In the genomic region with DNA sequence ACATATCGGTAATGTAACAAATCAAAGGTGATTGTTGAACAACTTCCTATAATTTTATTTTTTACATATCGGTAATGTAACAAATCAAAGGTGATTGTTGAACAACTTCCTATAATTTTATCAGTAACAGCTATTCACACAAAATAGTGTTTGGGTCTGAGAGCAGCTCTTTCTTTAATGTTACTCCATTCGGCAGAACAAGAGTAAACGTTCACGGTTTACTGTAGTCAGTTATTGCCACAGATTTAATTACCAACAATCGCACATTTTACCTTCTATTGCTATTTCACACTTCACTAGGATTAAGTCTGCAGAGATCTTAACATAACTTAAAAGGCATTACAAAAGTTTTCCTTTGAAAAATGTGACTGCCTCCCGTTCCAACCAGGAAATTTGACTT, we compare ENCODE assay signal across 1 cellular context.
TF ChIP-seq lines count a peak whose summit lies in the region.

No MANE protein-coding gene starts in this region.

TF ChIP-seq in H1, 55 proteins besides CTCF, POLR2A, EP300 and RAD21 (continued from another document):
- TF ChIP-seq KDM5A (IDR thresholded peaks at IDR 0.05; ENCODE audit: low read length) = no peak
- no peak for TF ChIP-seq SP2 (IDR thresholded peaks at IDR 0.05; ENCODE audit: low read length)
- no peak for TF ChIP-seq TBP (IDR thresholded peaks at IDR 0.05; ENCODE audit: low read depth, low read length)
- no peak for TF ChIP-seq BACH1 (IDR thresholded peaks at IDR 0.05; ENCODE audit: low read length)
